8 cellular contexts compared by ENCODE assay signal in the genomic region with DNA sequence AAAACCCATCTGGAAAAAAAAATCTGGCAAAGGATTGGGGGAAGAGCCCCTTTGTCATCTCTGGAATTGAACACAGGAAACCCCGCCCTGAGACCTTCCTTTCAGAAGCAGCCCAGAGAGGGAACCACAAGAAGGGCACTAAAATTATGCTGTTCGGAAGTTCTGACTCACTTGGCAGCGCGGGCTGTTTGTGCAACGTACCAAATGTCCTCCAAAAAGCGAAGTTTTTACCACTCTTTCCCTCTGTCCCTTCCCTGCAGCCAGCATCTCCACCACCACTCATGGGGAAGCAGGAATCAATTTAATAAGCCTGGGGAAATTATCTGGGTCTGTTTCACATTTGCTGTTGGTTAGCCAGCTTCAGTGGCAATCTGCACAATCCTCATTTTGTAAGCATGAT. TPM values are rescaled to one million over a fixed set of nuclear protein-coding genes. Genes with fewer than 3 reads are reported as not detected.
DNase-seq lines count a peak whose midpoint lies in the region; ATAC-seq and TF ChIP-seq lines count a peak whose summit lies in the region.

No MANE protein-coding gene starts in this region.

- ATAC-seq in psoas muscle = peak in 3 of 4 donors; percentile 26 to 37 (median 34)
- ATAC-seq in GM21619 (IDR thresholded peaks at IDR 0.05; ENCODE audit: unreplicated experiment) = no peak

- intact Hi-C loops in psoas muscle (cut with DNase I) = no loop called here

- no peaks in the 10 kb centered on the region for H3K27me3 ChIP-seq in psoas muscle (ENCODE audit: insufficient read depth in 3 of 3, low read length in 2 of 3)

- POLR2A ChIA-PET in AG04449 (lab: Yijun Ruan, JAX) = no interaction called here

- DNase-seq in AG04449 (ENCODE audit: low read depth, low spot score) = no peak
- peak; percentile 79 for DNase-seq in Jurkat, Clone E6-1 (ENCODE audit: low read depth, low spot score)
- DNase-seq in activated CD4-positive, alpha-beta T cell treated with anti-CD3 and anti-CD28 coated beads for 1 hour = peak; percentile 59
- peak; percentile 89 for DNase-seq in coronary artery (ENCODE audit: low spot score)
- DNase-seq in psoas muscle = peak; percentile 85 to 86
- no peak for DNase-seq in DMS153 (lab: John Stamatoyannopoulos, UW)
- DNase-seq in NCI-H82 treated with DMSO at 0.1 percent for 48 hours (lab: John Stamatoyannopoulos, UW; ENCODE audit: unreplicated experiment) = no peak

- CTCF ChIA-PET in AG04449 (lab: Yijun Ruan, JAX) = interaction anchor here (0.8 to 9.4 kb wide), 5 partner anchors 7 to 77 kb away, joined by 3 to 62 read pairs (median 5); no protein-coding TSS in a partner anchor

- peak overlapping the region; percentile 50 to 97 for H3K27ac ChIP-seq in coronary artery
- H3K27ac ChIP-seq in psoas muscle = no peak overlapping the region

- peaks cover 42% of the 10 kb centered on the region for H3K4me1 ChIP-seq in psoas muscle

- H3K4me3 ChIP-seq in AG04449 (ENCODE audit: low read depth, low read length) (peak overlapping the region; percentile 3), coronary artery (peak overlapping the region; percentile 41), psoas muscle (no peak overlapping the region)
- peak overlapping the region; percentile 34 for H3K4me3 ChIP-seq in Jurkat, Clone E6-1 (ENCODE audit: low read length)

- 11 to 22% (median 15%) methylated on average over 6 of the region's 6 CpGs for WGBS in psoas muscle, 3 donors

- H3K36me3 ChIP-seq in psoas muscle (ENCODE audit: insufficient read depth in 1 of 2, low read depth in 1 of 2) = peaks cover 0 to 5% of the 10 kb centered on the region in 2 donors

- no peak for TF ChIP-seq CTCF in AG04449 (IDR thresholded peaks at IDR 0.05; ENCODE audit: insufficient read depth, low read length, missing control alignments)
- TF ChIP-seq CTCF in coronary artery (IDR thresholded peaks at IDR 0.05) = no peak
- no peak for TF ChIP-seq CTCF in psoas muscle (IDR thresholded peaks at IDR 0.05)

- H3K9me3 ChIP-seq in psoas muscle = no peaks in the 10 kb centered on the region

RNA-seq across cellular contexts. Expression of a gene that starts 3.2 kb away (rescaled TPM):
- 1.4 TPM for polyA plus RNA-seq in Jurkat, Clone E6-1 (2012; ENCODE audit: insufficient read depth, insufficient read length)
- total RNA-seq in psoas muscle = 1 to 10 TPM; 3.4 to 4.7 (median 4.1) TPM
- polyA plus RNA-seq in psoas muscle = 1 to 10 TPM in 1 of 3 donors, under 1 TPM in 2; 0.45 to 1.3 (median 0.96) TPM

RNA-seq across cellular contexts. Expression of a gene that starts 15.2 kb away (rescaled TPM):
- 104 TPM for polyA plus RNA-seq in Jurkat, Clone E6-1 (2012; ENCODE audit: insufficient read depth, insufficient read length)
- total RNA-seq in psoas muscle = 10 to 100 TPM; 46.9 to 97.6 (median 57.0) TPM
- polyA plus RNA-seq in psoas muscle = 10 to 100 TPM; 65.5 to 98.7 (median 68.4) TPM

Comparison
In these comparisons a context has a peak if more than half of its experiments do, and no peak if none do; other contexts are left out.
1. DNase-seq: peak in Jurkat, Clone E6-1 (single experiment), activated CD4-positive, alpha-beta T cell treated with anti-CD3 and anti-CD28 coated beads for 1 hour (single experiment), coronary artery (single experiment) and psoas muscle (2 of 2); none in AG04449 (single experiment), DMS153 (single experiment) and NCI-H82 treated with DMSO at 0.1 percent for 48 hours (single experiment).